ENCODE assay signal across 8 cellular contexts in the genomic region with DNA sequence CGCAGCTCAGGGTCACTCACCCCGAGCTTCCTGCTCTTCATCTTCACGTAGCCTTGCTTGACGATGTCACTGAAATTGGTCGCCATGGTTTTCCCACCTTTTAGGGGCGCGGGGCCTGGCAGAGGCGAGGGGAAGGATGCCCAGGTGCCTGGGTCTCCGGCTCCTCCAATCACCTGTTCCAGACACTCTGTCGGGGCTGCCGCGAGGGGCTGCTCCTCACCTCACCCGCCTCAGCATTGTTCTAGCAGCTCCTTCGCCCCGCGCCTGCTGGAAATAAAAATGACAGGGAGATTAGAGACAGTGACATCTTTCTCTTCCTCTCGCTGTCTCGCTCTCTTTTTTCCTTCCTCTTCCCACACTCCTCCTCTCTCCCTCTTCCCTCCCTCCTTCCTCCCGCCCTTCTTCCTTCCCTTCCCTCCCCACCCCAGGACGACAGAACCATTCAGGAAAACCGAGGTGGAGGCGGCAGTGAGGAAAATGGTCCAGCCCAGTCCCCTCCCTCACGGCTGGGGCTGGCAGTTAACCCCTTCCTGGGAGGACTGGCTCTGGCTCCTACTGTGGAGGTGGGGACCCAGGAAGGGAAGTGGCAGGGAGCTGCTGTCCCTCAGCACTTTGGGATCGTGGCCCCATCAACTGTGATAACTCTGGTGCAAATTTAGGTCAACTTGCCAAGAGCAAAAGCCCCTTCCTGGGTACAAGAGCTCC. TPM values are rescaled to one million over a fixed set of nuclear protein-coding genes. Genes with fewer than 3 reads are reported as not detected.
DNase-seq lines count a peak whose midpoint lies in the region; FAIRE-seq and TF ChIP-seq lines count a peak whose summit lies in the region.

No MANE protein-coding gene starts in this region.

- H3K36me3 ChIP-seq in ovary (no peaks in the 10 kb centered on the region), MG63 (no peaks in the 10 kb centered on the region)

- no peak for TF ChIP-seq CTCF in ovary (IDR thresholded peaks at IDR 0.05)

- H3K4me3 ChIP-seq in ovary = peak overlapping the region; percentile 20
- no peak overlapping the region for H3K4me3 ChIP-seq in MG63

- no peak for TF ChIP-seq EP300 in ovary (IDR thresholded peaks at IDR 0.05)

- H3K27me3 ChIP-seq in ovary (no peaks in the 10 kb centered on the region), MG63 (no peaks in the 10 kb centered on the region)

- 3 to 4% (median 4%) methylated on average over 19 to 24 of the region's 24 CpGs for WGBS in ovary, 3 donors

- peaks cover 18% of the 10 kb centered on the region for H3K4me1 ChIP-seq in ovary (ENCODE audit: insufficient read depth)

- peak overlapping the region; percentile 45 to 54 for H3K27ac ChIP-seq in ovary

- H3K9me3 ChIP-seq in ovary (no peaks in the 10 kb centered on the region), MG63 (no peaks in the 10 kb centered on the region)

- intact Hi-C loops in ovary (cut with DNase I) = no loop called here

- DNase-seq in RPMI7951 (ENCODE audit: low read depth) (peak; percentile 80), glomerular visceral epithelial cell (ENCODE audit: extremely low spot score) (peak; percentile 73), ovary (peak; percentile 52 to 61 (median 57)), SIG-M5 (lab: John Stamatoyannopoulos, UW) (no peak), NCI-H1048 (lab: John Stamatoyannopoulos, UW) (no peak), MG63 (no peak)
- no peak for DNase-seq in stimulated activated CD4-positive, alpha-beta T cell treated with anti-CD3 and anti-CD28 coated beads, Interleukin-4, amount 100 ng/mL, for 1 hour

- peak; percentile 91 for FAIRE-seq in G401.6 (lab: Jason Lieb, UNC)

- no peak for TF ChIP-seq POLR2A in ovary (IDR thresholded peaks at IDR 0.05)

RNA-seq across cellular contexts. Expression of a gene that starts 6.7 kb away (rescaled TPM):
- total RNA-seq in RPMI7951 (2014; rRNA removed; shearing (Covaris generic)) = 16.4 and 17.9 TPM in 2 replicates
- 10 to 100 TPM; 14.0 to 34.7 (median 29.2) TPM for total RNA-seq in ovary
- 10 to 100 TPM in 1 of 2 donors, 1 to 10 TPM in 1; 9.9 to 26.7 TPM for polyA plus RNA-seq in ovary
- 19.1 and 19.3 TPM in 2 replicates for total RNA-seq in MG63 (2014; rRNA removed; shearing (Covaris generic); ENCODE audit: low replicate concordance)

RNA-seq across cellular contexts. Expression of a gene that starts 17.1 kb away (rescaled TPM):
- 171 and 186 TPM in 2 replicates for total RNA-seq in RPMI7951 (2014; rRNA removed; shearing (Covaris generic))
- total RNA-seq in ovary = 10 to 100 TPM; 54.9 to 96.9 (median 65.8) TPM
- polyA plus RNA-seq in ovary = 10 to 100 TPM; 70.5 to 74.1 TPM
- 482 TPM in 2 replicates for total RNA-seq in MG63 (2014; rRNA removed; shearing (Covaris generic); ENCODE audit: low replicate concordance)

RNA-seq across cellular contexts. Expression of a gene that starts 32.3 kb away (rescaled TPM):
- total RNA-seq in RPMI7951 (2014; rRNA removed; shearing (Covaris generic)) = 51.3 and 56.6 TPM in 2 replicates
- total RNA-seq in ovary = 10 to 100 TPM; 24.4 to 37.5 (median 29.7) TPM
- polyA plus RNA-seq in ovary = 10 to 100 TPM; 36.2 to 68.8 TPM
- total RNA-seq in MG63 (2014; rRNA removed; shearing (Covaris generic); ENCODE audit: low replicate concordance) = 133 and 193 TPM in 2 replicates

RNA-seq across cellular contexts. Expression of a gene that starts 32.4 kb away (rescaled TPM):
- total RNA-seq in RPMI7951 (2014; rRNA removed; shearing (Covaris generic)) = 68.0 and 68.9 TPM in 2 replicates
- 10 to 100 TPM in 6 of 7 donors, 1 to 10 TPM in 1; 9.2 to 33.5 (median 20.8) TPM for total RNA-seq in ovary
- 10 to 100 TPM; 16.0 to 32.8 TPM for polyA plus RNA-seq in ovary
- 177 and 277 TPM in 2 replicates for total RNA-seq in MG63 (2014; rRNA removed; shearing (Covaris generic); ENCODE audit: low replicate concordance)

RNA-seq across cellular contexts. Expression of a gene that starts 56.8 kb away (rescaled TPM):
- total RNA-seq in RPMI7951 (2014; rRNA removed; shearing (Covaris generic)) = 11.3 and 13.3 TPM in 2 replicates
- total RNA-seq in ovary = 10 to 100 TPM; 11.9 to 22.4 (median 15.6) TPM
- polyA plus RNA-seq in ovary = 10 to 100 TPM in 1 of 2 donors, 1 to 10 TPM in 1; 5.9 to 10.2 TPM
- 33.1 and 34.6 TPM in 2 replicates for total RNA-seq in MG63 (2014; rRNA removed; shearing (Covaris generic); ENCODE audit: low replicate concordance)

Comparison
In these comparisons a context has a peak if more than half of its experiments do, and no peak if none do; other contexts are left out.
1. DNase-seq: peak in RPMI7951 (single experiment), glomerular visceral epithelial cell (single experiment) and ovary (5 of 5); none in SIG-M5 (single experiment), NCI-H1048 (single experiment), MG63 (single experiment) and stimulated activated CD4-positive, alpha-beta T cell treated with anti-CD3 and anti-CD28 coated beads, Interleukin-4, amount 100 ng/mL, for 1 hour (single experiment).